ENCODE assay signal across 18 cellular contexts in genomic region chr2:240133401-240133800, GRCh38. TPM values are rescaled to one million over a fixed set of nuclear protein-coding genes. Genes with fewer than 3 reads are reported as not detected.
A peak's percentile ranks its signal among the peaks of the same experiment; 100 is the strongest.
DNase-seq lines count a peak whose midpoint lies in the region; ATAC-seq, FAIRE-seq and TF ChIP-seq lines count a peak whose summit lies in the region.
"Had no signal": no experiment of that assay in that cellular context is flagged by ENCODE, and none has a peak within 500 bp of the region (broad histone marks: within the 10 kb centered on the region; RNA-seq: fewer than 3 reads in every experiment).

No MANE protein-coding gene starts in this region.

- no peak overlapping the region for H3K27ac Mint-ChIP-seq in activated CD4-positive, alpha-beta T cell treated with anti-CD3 and anti-CD28 coated beads for 36 hours
- H3K27ac Mint-ChIP-seq: stimulated activated memory B cell treated with anti-CD40 and anti-IgM and Interleukin-4, amounts not matched to agents 10 μg/mL and 1 μg/mL and 100 μg/mL, for 72 hours had no signal

- BruUV-seq in OCI-LY7 (replicated peaks; lab: Mats Ljungman, UMichigan) = TSS peak; percentile 39
- BruUV-seq in endothelial cell of umbilical vein (replicated peaks; lab: Mats Ljungman, UMichigan) = TSS peak; percentile 9

- CTCF ChIA-PET in activated CD4-positive, alpha-beta T cell treated with anti-CD3 and anti-CD28 coated beads for 36 hours (lab: Charles Lee) = no interaction called here
- CTCF ChIA-PET in OCI-LY7 (lab: Charles Lee; ENCODE audit: unreplicated experiment) (no interaction called here), endothelial cell of umbilical vein (lab: Charles Lee) (no interaction called here)

- DNase-seq in activated CD4-positive, alpha-beta T cell treated with anti-CD3 and anti-CD28 coated beads for 36 hours = no peak
- no peak for DNase-seq in activated CD4-positive, alpha-beta T cell treated with anti-CD3 and anti-CD28 coated beads, Interleukin-2, amount 50 U/mL, for 4 hours
- DNase-seq in OCI-LY7 (ENCODE audit: low spot score) (no peak), endothelial cell of umbilical vein (ENCODE audit: low read depth, low spot score) (no peak), pons (ENCODE audit: low spot score) (no peak)
- DNase-seq: 8988T, dermis blood vessel endothelial cell, NCI-H187 treated with DMSO at 0.1 percent for 48 hours, NCI-H510A treated with DMSO at 0.1 percent for 48 hours had no signal

- H3K9me1 ChIP-seq in endothelial cell of umbilical vein (replicated peaks; ENCODE audit: control insufficient read depth, extremely low read depth, insufficient read depth, low read length) = no peaks in the 10 kb centered on the region

- peaks cover 17% of the 10 kb centered on the region for H3K4me1 ChIP-seq in OCI-LY7 (ENCODE audit: insufficient read depth, low read length, poor library complexity, severe bottlenecking)
- H3K4me1 ChIP-seq in endothelial cell of umbilical vein (ENCODE audit: control insufficient read depth, extremely low read depth, insufficient read depth, low read length) = peaks cover 9% of the 10 kb centered on the region
- H3K4me1 ChIP-seq in skeletal muscle satellite cell (ENCODE audit: control insufficient read depth, insufficient read depth, low read length) = peaks cover 17% of the 10 kb centered on the region

- H3K4me3 ChIP-seq in OCI-LY7 (ENCODE audit: low read depth, low read length, poor library complexity, severe bottlenecking) (no peak overlapping the region), endothelial cell of umbilical vein (replicated peaks in 1 of 3; ENCODE audit: insufficient read depth in 1 of 3, low read depth in 1 of 3, low read length in 3 of 3) (no peak overlapping the region), skeletal muscle satellite cell (ENCODE audit: low read length) (no peak overlapping the region)
- H3K4me3 ChIP-seq: adrenal gland had no signal

- peaks cover 55% of the 10 kb centered on the region for H3K36me3 ChIP-seq in OCI-LY7 (ENCODE audit: insufficient read depth, low read length)
- peaks cover 9 to 36% of the 10 kb centered on the region in 2 experiments for H3K36me3 ChIP-seq in endothelial cell of umbilical vein (ENCODE audit: control insufficient read depth in 2 of 2, extremely low read depth in 1 of 2, insufficient read depth in 2 of 2, low read length in 2 of 2)
- H3K36me3 ChIP-seq in skeletal muscle satellite cell (ENCODE audit: insufficient read depth, low read length) = peaks cover 52% of the 10 kb centered on the region

- H4K20me1 ChIP-seq in OCI-LY7 (ENCODE audit: insufficient read depth, low read length) = peaks cover 6% of the 10 kb centered on the region
- no peaks in the 10 kb centered on the region for H4K20me1 ChIP-seq in endothelial cell of umbilical vein (replicated peaks; ENCODE audit: control insufficient read depth, extremely low read depth, insufficient read depth, low read length)

- H3K9me2 ChIP-seq in OCI-LY7 (ENCODE audit: insufficient read depth, low read length) = no peaks in the 10 kb centered on the region

- no peaks in the 10 kb centered on the region for H3K9me3 ChIP-seq in OCI-LY7 (ENCODE audit: low read length)
- no peaks in the 10 kb centered on the region for H3K9me3 ChIP-seq in endothelial cell of umbilical vein (replicated peaks; ENCODE audit: control insufficient read depth, insufficient read depth, low read length)
- H3K9me3 ChIP-seq in skeletal muscle satellite cell (replicated peaks; ENCODE audit: low read length) = no peaks in the 10 kb centered on the region
- H3K9me3 ChIP-seq: adrenal gland had no signal

- H2AFZ ChIP-seq in OCI-LY7 (ENCODE audit: low read length) (no peak overlapping the region), endothelial cell of umbilical vein (ENCODE audit: low read depth, low read length) (no peak overlapping the region)

- no peaks in the 10 kb centered on the region for H3K9me3 Mint-ChIP-seq in activated CD4-positive, alpha-beta T cell treated with anti-CD3 and anti-CD28 coated beads for 36 hours (ENCODE audit: low read depth)
- H3K9me3 Mint-ChIP-seq: stimulated activated memory B cell treated with anti-CD40 and anti-IgM and Interleukin-4, amounts not matched to agents 10 μg/mL and 1 μg/mL and 100 μg/mL, for 72 hours had no signal

- H3K27ac ChIP-seq in OCI-LY7 (ENCODE audit: low read depth, low read length, poor library complexity, severe bottlenecking) (no peak overlapping the region), endothelial cell of umbilical vein (ENCODE audit: insufficient read depth, low read depth, low read length) (no peak overlapping the region)
- H3K27ac ChIP-seq: adrenal gland had no signal

- POLR2A ChIA-PET in activated CD4-positive, alpha-beta T cell treated with anti-CD3 and anti-CD28 coated beads for 36 hours (lab: Charles Lee) = interaction anchor here (0.8 kb wide), 1 partner anchor 59 kb away, joined by 3 read pairs; no protein-coding TSS in a partner anchor
- POLR2A ChIA-PET in OCI-LY7 (lab: Charles Lee) (no interaction called here), endothelial cell of umbilical vein (lab: Charles Lee) (no interaction called here)

- TF ChIP-seq CTCF in OCI-LY7 (conservative IDR thresholded peaks at IDR 0.05; ENCODE audit: low read length) (no peak), endothelial cell of umbilical vein (IDR thresholded peaks at IDR 0.05; ENCODE audit: extremely low read depth in 1 of 2, insufficient read depth in 1 of 2, low read depth in 1 of 2, low read length in 2 of 2) (no peak)

- intact Hi-C loops in activated CD4-positive, alpha-beta T cell treated with anti-CD3 and anti-CD28 coated beads for 36 hours (cut with DNase I, micrococcal nuclease) = loop anchor here in 1 of 2 experiments (10.0 kb wide), 1 partner anchor 301 kb away; the partner anchor contains the start of gene GPC1
- intact Hi-C loops in OCI-LY7 (cut with micrococcal nuclease; ENCODE audit: unreplicated experiment) = no loop called here
- intact Hi-C loops in endothelial cell of umbilical vein (cut with micrococcal nuclease) = no loop called here

- no peaks in the 10 kb centered on the region for H3K27me3 ChIP-seq in endothelial cell of umbilical vein (ENCODE audit: control insufficient read depth in 2 of 2, insufficient read depth in 2 of 2, low read length in 2 of 2)
- H3K27me3 ChIP-seq in skeletal muscle satellite cell (ENCODE audit: control insufficient read depth, insufficient read depth, low read length) = no peaks in the 10 kb centered on the region
- H3K27me3 ChIP-seq: adrenal gland had no signal

- peak overlapping the region; percentile 22 for H3K4me3 Mint-ChIP-seq in activated CD4-positive, alpha-beta T cell treated with anti-CD3 and anti-CD28 coated beads for 36 hours
- H3K4me3 Mint-ChIP-seq: stimulated activated memory B cell treated with anti-CD40 and anti-IgM and Interleukin-4, amounts not matched to agents 10 μg/mL and 1 μg/mL and 100 μg/mL, for 72 hours had no signal

- peaks cover 37% of the 10 kb centered on the region for H3K36me3 Mint-ChIP-seq in activated CD4-positive, alpha-beta T cell treated with anti-CD3 and anti-CD28 coated beads for 36 hours (ENCODE audit: low read depth)

- no peak overlapping the region for H3K9ac ChIP-seq in endothelial cell of umbilical vein (replicated peaks; ENCODE audit: extremely low read depth, insufficient read depth, low read length)
- no peak overlapping the region for H3K9ac ChIP-seq in skeletal muscle satellite cell (ENCODE audit: low read depth, low read length)

- no peak for ATAC-seq in activated CD4-positive, alpha-beta T cell treated with anti-CD3 and anti-CD28 coated beads for 36 hours
- ATAC-seq in GM19023 (IDR thresholded peaks at IDR 0.05; ENCODE audit: unreplicated experiment) = no peak
- ATAC-seq in HG03135 (IDR thresholded peaks at IDR 0.05; ENCODE audit: unreplicated experiment) = no peak
- ATAC-seq: stimulated activated memory B cell treated with anti-CD40 and anti-IgM and Interleukin-4, amounts not matched to agents 10 μg/mL and 1 μg/mL and 100 μg/mL, for 72 hours had no signal

- dilution Hi-C loops in endothelial cell of umbilical vein (cut with MboI; ENCODE audit: extremely low pct_ligation_motif_present, low sequenced_read_pairs) = no loop called here

- TF ChIP-seq POLR2A in endothelial cell of umbilical vein (IDR thresholded peaks at IDR 0.05; ENCODE audit: low read depth, low read length) = no peak

- H3K27me3 Mint-ChIP-seq in activated CD4-positive, alpha-beta T cell treated with anti-CD3 and anti-CD28 coated beads for 36 hours = no peaks in the 10 kb centered on the region
- H3K27me3 Mint-ChIP-seq: stimulated activated memory B cell treated with anti-CD40 and anti-IgM and Interleukin-4, amounts not matched to agents 10 μg/mL and 1 μg/mL and 100 μg/mL, for 72 hours had no signal

- peaks cover 20% of the 10 kb centered on the region for H3K79me2 ChIP-seq in OCI-LY7 (ENCODE audit: insufficient read depth, low read depth, low read length)
- H3K79me2 ChIP-seq in endothelial cell of umbilical vein (ENCODE audit: control insufficient read depth, insufficient read depth, low read length) = peaks cover 23% of the 10 kb centered on the region

- peaks cover 25% of the 10 kb centered on the region for H3K4me1 Mint-ChIP-seq in activated CD4-positive, alpha-beta T cell treated with anti-CD3 and anti-CD28 coated beads for 36 hours

- H3K4me2 ChIP-seq in OCI-LY7 (ENCODE audit: low read length) (no peak overlapping the region), endothelial cell of umbilical vein (ENCODE audit: insufficient read depth, low read length) (no peak overlapping the region), skeletal muscle satellite cell (ENCODE audit: low read length) (peak overlapping the region; percentile 92)

- no peak for FAIRE-seq in endothelial cell of umbilical vein (lab: Jason Lieb, UNC)

RNA-seq across cellular contexts. Expression of gene COPS9, which starts 2.7 kb away (rescaled TPM):
- total RNA-seq in activated CD4-positive, alpha-beta T cell treated with anti-CD3 and anti-CD28 coated beads for 36 hours = 10 to 100 TPM; 62.6 to 92.1 TPM
- total RNA-seq in OCI-LY7 (2014; rRNA removed; shearing (Covaris generic)) = 158 and 159 TPM in 2 replicates
- total RNA-seq in OCI-LY7 (2022) (75.5 and 106 TPM in 2 replicates), endothelial cell of umbilical vein (189 and 196 TPM in 2 replicates)
- 361 and 398 TPM in 2 replicates for polyA plus RNA-seq in endothelial cell of umbilical vein
- 446 and 462 TPM in 2 replicates for polyA plus RNA-seq in endothelial cell of umbilical vein (2011; cell fraction: cytosol; rRNA removed)
- polyA plus RNA-seq in endothelial cell of umbilical vein (2011; cell fraction: nucleus; rRNA removed) = 102 and 132 TPM in 2 replicates
- 407 and 409 TPM in 2 replicates for polyA plus RNA-seq in endothelial cell of umbilical vein (2012)
- 35.3 and 41.9 TPM in 2 replicates for polyA minus RNA-seq in endothelial cell of umbilical vein
- 25.2 TPM for polyA minus RNA-seq in endothelial cell of umbilical vein (2011; cell fraction: cytosol; rRNA and poly(A)+ RNA removed)
- 8.5 and 13.5 TPM in 2 replicates for polyA minus RNA-seq in endothelial cell of umbilical vein (2011; cell fraction: nucleus; rRNA and poly(A)+ RNA removed)
- total RNA-seq in skeletal muscle satellite cell (2012; rRNA removed) = 92.5 and 93.3 TPM in 2 replicates

RNA-seq across cellular contexts. Expression of gene OTOS, which starts 7.1 kb away (rescaled TPM):
- total RNA-seq in activated CD4-positive, alpha-beta T cell treated with anti-CD3 and anti-CD28 coated beads for 36 hours = not detected
- total RNA-seq in OCI-LY7 (2014; rRNA removed; shearing (Covaris generic)) = not detected in 2 replicates
- total RNA-seq in OCI-LY7 (2022) (not detected in 2 replicates), endothelial cell of umbilical vein (not detected in 2 replicates)
- not detected in 2 replicates for polyA plus RNA-seq in endothelial cell of umbilical vein
- polyA plus RNA-seq in endothelial cell of umbilical vein (2011; cell fraction: cytosol; rRNA removed) = not detected in 2 replicates
- polyA plus RNA-seq in endothelial cell of umbilical vein (2011; cell fraction: nucleus; rRNA removed) = not detected in 2 replicates
- polyA plus RNA-seq in endothelial cell of umbilical vein (2012) = not detected in 2 replicates
- not detected in 2 replicates for polyA minus RNA-seq in endothelial cell of umbilical vein
- polyA minus RNA-seq in endothelial cell of umbilical vein (2011; cell fraction: cytosol; rRNA and poly(A)+ RNA removed) = not detected
- polyA minus RNA-seq in endothelial cell of umbilical vein (2011; cell fraction: nucleus; rRNA and poly(A)+ RNA removed) = not detected in 2 replicates
- total RNA-seq in skeletal muscle satellite cell (2012; rRNA removed) = not detected in 2 replicates
- total RNA-seq: adrenal gland, dermis blood vessel endothelial cell, fibroblast of lung, HT1080, liver had no signal
- polyA plus RNA-seq: adrenal gland, fibroblast of lung, liver, neural cell had no signal
